1 cellular context compared by ENCODE assay signal in the genomic region with DNA sequence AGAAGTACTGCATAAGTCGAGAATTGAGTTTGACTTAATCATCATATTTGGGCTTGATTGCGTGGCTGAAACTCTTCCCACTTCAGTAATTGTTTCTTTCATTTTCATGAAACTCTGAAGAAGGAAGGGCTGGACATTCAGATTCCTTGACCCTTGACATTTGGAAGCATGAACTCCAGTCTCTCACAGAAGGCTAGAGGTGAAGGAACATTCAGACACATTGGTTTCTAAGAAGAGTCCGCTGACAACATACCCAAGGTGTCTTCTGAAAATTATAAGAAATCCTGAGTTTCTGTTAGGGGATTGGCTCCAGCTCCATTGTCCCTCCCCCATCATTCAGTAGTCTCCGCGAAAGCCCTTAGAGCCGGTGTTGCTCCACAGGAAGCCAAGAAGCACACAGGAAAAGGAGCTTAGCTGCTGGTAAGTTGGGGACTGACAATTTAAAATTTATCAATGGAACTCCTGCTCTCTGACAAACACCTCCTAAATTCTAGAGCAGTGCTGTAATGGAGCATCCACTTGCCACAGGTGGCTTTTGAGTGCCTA.
TF ChIP-seq lines count a peak whose summit lies in the region.

A gene with protein sequence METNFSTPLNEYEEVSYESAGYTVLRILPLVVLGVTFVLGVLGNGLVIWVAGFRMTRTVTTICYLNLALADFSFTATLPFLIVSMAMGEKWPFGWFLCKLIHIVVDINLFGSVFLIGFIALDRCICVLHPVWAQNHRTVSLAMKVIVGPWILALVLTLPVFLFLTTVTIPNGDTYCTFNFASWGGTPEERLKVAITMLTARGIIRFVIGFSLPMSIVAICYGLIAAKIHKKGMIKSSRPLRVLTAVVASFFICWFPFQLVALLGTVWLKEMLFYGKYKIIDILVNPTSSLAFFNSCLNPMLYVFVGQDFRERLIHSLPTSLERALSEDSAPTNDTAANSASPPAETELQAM (plus strand): TSS at position 370 of the 546 bp plus-strand sequence. CDS start 7,479 bp downstream, outside the sequence.

TF ChIP-seq in H1, 55 proteins besides CTCF, POLR2A, EP300 and RAD21:
- TF ChIP-seq ASH2L (IDR thresholded peaks at IDR 0.05; ENCODE audit: low read length) (no peak), MAFK (IDR thresholded peaks at IDR 0.05; ENCODE audit: low read depth, low read length) (no peak), GABPA (IDR thresholded peaks at IDR 0.05; ENCODE audit: borderline replicate concordance, insufficient read depth, low read length) (no peak), SIRT6 (IDR thresholded peaks at IDR 0.05; ENCODE audit: low read length) (no peak), SIN3A (conservative IDR thresholded peaks at IDR 0.05 in 1 of 2, IDR thresholded peaks at IDR 0.05 in 1 of 2; ENCODE audit: low read depth in 1 of 2, low read length in 2 of 2) (no peak), POLR2AphosphoS5 (IDR thresholded peaks at IDR 0.05; ENCODE audit: low read depth, low read length) (no peak), CBX5 (IDR thresholded peaks at IDR 0.05; ENCODE audit: low read depth, low read length) (no peak), BCL11A (IDR thresholded peaks at IDR 0.05; ENCODE audit: low read depth in 2 of 2, low read length in 2 of 2) (no peak), SP4 (IDR thresholded peaks at IDR 0.05; ENCODE audit: low read length) (no peak), TCF12 (IDR thresholded peaks at IDR 0.05; ENCODE audit: low read depth, low read length) (no peak), TAF7 (optimal IDR thresholded peaks at IDR 0.05; ENCODE audit: borderline replicate concordance, low read depth, low read length) (no peak)
- TF ChIP-seq, protein P1, sequence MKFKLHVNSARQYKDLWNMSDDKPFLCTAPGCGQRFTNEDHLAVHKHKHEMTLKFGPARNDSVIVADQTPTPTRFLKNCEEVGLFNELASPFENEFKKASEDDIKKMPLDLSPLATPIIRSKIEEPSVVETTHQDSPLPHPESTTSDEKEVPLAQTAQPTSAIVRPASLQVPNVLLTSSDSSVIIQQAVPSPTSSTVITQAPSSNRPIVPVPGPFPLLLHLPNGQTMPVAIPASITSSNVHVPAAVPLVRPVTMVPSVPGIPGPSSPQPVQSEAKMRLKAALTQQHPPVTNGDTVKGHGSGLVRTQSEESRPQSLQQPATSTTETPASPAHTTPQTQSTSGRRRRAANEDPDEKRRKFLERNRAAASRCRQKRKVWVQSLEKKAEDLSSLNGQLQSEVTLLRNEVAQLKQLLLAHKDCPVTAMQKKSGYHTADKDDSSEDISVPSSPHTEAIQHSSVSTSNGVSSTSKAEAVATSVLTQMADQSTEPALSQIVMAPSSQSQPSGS (IDR thresholded peaks at IDR 0.05; ENCODE audit: low read length) = no peak
- TF ChIP-seq, protein P2, sequence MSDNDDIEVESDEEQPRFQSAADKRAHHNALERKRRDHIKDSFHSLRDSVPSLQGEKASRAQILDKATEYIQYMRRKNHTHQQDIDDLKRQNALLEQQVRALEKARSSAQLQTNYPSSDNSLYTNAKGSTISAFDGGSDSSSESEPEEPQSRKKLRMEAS (IDR thresholded peaks at IDR 0.05) = no peak
TF ChIP-seq in H1: peak in this region for 0.
